ENCODE assay signal across 18 cellular contexts in the genomic region with DNA sequence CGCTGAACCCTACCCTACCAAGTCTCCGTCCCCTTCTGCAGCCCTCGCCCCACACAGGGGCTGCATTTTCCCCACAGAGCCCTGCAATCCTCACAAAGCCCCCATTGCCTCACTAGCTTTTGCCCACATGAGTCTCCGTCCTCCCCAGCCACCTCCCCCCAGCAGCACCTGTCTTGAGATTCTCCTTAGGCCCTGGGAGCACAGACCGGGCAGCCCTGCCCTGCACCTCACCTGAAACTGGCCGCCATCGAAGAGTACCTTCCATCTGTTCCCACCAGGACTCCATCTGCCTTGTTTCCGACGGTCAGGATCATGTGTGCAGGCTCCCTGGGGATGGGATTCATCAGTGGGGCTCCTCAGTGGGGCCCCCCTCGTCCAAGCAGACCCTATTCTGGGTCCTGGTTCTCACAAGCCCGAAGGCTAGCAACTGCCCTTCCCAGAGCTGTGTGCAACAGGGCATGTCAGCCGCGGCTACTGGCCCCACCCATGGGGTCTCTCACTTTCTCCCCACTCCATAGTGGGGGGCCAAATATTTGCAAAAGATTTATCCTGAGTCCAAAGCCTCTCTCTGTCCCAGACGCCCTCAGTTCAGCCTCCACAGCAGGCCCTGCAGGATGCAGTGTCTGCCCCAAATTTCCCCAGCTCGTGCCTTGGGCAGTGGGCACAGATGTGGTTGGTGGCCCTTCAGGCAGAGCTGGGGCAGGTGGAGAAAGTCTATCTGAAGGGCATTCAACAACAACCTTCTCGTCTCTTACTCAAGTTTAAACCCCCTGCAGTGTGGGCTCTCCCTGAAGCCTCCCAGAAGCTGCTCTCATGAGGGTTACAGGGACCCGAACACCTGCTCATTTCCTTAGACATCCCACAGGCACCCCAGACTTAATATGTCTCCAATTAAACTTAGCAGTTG. TPM values are rescaled to one million over a fixed set of nuclear protein-coding genes. Genes with fewer than 3 reads are reported as not detected.
DNase-seq lines count a peak whose midpoint lies in the region; ATAC-seq, FAIRE-seq and TF ChIP-seq lines count a peak whose summit lies in the region.
"Had no signal": no experiment of that assay in that cellular context is flagged by ENCODE, and none has a peak within 500 bp of the region (broad histone marks: within the 10 kb centered on the region; RNA-seq: fewer than 3 reads in every experiment).

No MANE protein-coding gene starts in this region.

- H3K4me3 Mint-ChIP-seq in natural killer cell (no peak overlapping the region), neural progenitor cell (no peak overlapping the region)
- H3K4me3 Mint-ChIP-seq in natural killer cell treated with Interleukin-12 subunit alpha and Interleukin-12 subunit beta and Interleukin-15 and Interleukin-18, amount 100 ng/mL, for 72 hours, result no peak overlapping the region

- POLR2A ChIA-PET in K562 (lab: Yijun Ruan, JAX), result interaction anchor here (0.9 to 7.1 kb wide), 5 partner anchors 9 to 78 kb away, joined by 4 to 65 read pairs (median 5); no protein-coding TSS in a partner anchor

- H2AFZ ChIP-seq in K562 (ENCODE audit: low read depth, low read length) (no peak overlapping the region), neural progenitor cell (replicated peaks) (no peak overlapping the region)

- H3K79me2 ChIP-seq in K562 (ENCODE audit: control insufficient read depth, insufficient read depth, low read length), result peaks cover under 1% of the 10 kb centered on the region; the same call in 2 of the 3 replicates
- no peaks in the 10 kb centered on the region for H3K79me2 ChIP-seq in neural progenitor cell (ENCODE audit: low read depth)

- H4K20me1 ChIP-seq in K562 (replicated peaks; ENCODE audit: control insufficient read depth, insufficient read depth, low read length), result no peaks in the 10 kb centered on the region
- H4K20me1 ChIP-seq in neural progenitor cell (ENCODE audit: low read depth), result no peaks in the 10 kb centered on the region

- ATAC-seq in natural killer cell (no peak), K562 (no peak)
- no peak for ATAC-seq in natural killer cell treated with Interleukin-12 subunit alpha and Interleukin-12 subunit beta and Interleukin-15 and Interleukin-18, amount 100 ng/mL, for 72 hours
- ATAC-seq: HCT116 had no signal

- H3K27me3 ChIP-seq in K562 (ENCODE audit: control insufficient read depth in 2 of 2, insufficient read depth in 2 of 2, low read length in 2 of 2), result no peaks in the 10 kb centered on the region
- peaks cover 13% of the 10 kb centered on the region for H3K27me3 ChIP-seq in neural progenitor cell
- no peaks in the 10 kb centered on the region for H3K27me3 ChIP-seq in thyroid gland

- H3K9me3 Mint-ChIP-seq in natural killer cell, result no peaks in the 10 kb centered on the region
- no peaks in the 10 kb centered on the region for H3K9me3 Mint-ChIP-seq in natural killer cell treated with Interleukin-12 subunit alpha and Interleukin-12 subunit beta and Interleukin-15 and Interleukin-18, amount 100 ng/mL, for 72 hours
- H3K9me3 Mint-ChIP-seq in neural progenitor cell, result peaks cover 3% of the 10 kb centered on the region

- peaks cover 12 to 16% of the 10 kb centered on the region in 2 donors for H3K27me3 Mint-ChIP-seq in natural killer cell (ENCODE audit: low read depth in 2 of 2)
- peaks cover 10 to 11% of the 10 kb centered on the region in 2 donors for H3K27me3 Mint-ChIP-seq in natural killer cell treated with Interleukin-12 subunit alpha and Interleukin-12 subunit beta and Interleukin-15 and Interleukin-18, amount 100 ng/mL, for 72 hours
- H3K27me3 Mint-ChIP-seq in neural progenitor cell (ENCODE audit: insufficient read depth, low read depth), result peaks cover 14% of the 10 kb centered on the region

- TF ChIP-seq CTCF in natural killer cell (IDR thresholded peaks at IDR 0.05) (no peak), K562 (IDR thresholded peaks at IDR 0.05 in 2 of 3, conservative IDR thresholded peaks at IDR 0.05 in 1 of 3; ENCODE audit: insufficient read depth in 2 of 3, low read depth in 1 of 3, low read length in 3 of 3) (no peak), neural progenitor cell (IDR thresholded peaks at IDR 0.05) (no peak), thyroid gland (IDR thresholded peaks at IDR 0.05) (no peak)

- CTCF ChIA-PET in K562 (lab: Yijun Ruan, JAX; ENCODE audit: low intra/inter-chr PET ratio), result no interaction called here

- TF ChIP-seq EP300 in K562 (IDR thresholded peaks at IDR 0.05; ENCODE audit: low read length), result no peak

- TF ChIP-seq RAD21 in K562 (CRISPR knock-in tag; conservative IDR thresholded peaks at IDR 0.05 in 1 of 2, IDR thresholded peaks at IDR 0.05 in 1 of 2), result no peak

- H3K4me2 ChIP-seq in K562 (ENCODE audit: insufficient read depth, low read length), result no peak overlapping the region
- no peak overlapping the region for H3K4me2 ChIP-seq in neural progenitor cell

- no peaks in the 10 kb centered on the region for H3K36me3 ChIP-seq in K562 (ENCODE audit: control insufficient read depth, insufficient read depth, low read length)
- H3K36me3 ChIP-seq in neural progenitor cell, result no peaks in the 10 kb centered on the region
- no peaks in the 10 kb centered on the region for H3K36me3 ChIP-seq in thyroid gland
- H3K36me3 ChIP-seq: SJCRH30 had no signal

- FAIRE-seq in K562 (lab: Jason Lieb, UNC), result no peak
- FAIRE-seq: D721Med, G401.6 had no signal

- no peaks in the 10 kb centered on the region for H3K9me1 ChIP-seq in K562 (ENCODE audit: control insufficient read depth, insufficient read depth, low read length)

- H3K36me3 Mint-ChIP-seq in natural killer cell (no peaks in the 10 kb centered on the region), neural progenitor cell (no peaks in the 10 kb centered on the region)
- no peaks in the 10 kb centered on the region for H3K36me3 Mint-ChIP-seq in natural killer cell treated with Interleukin-12 subunit alpha and Interleukin-12 subunit beta and Interleukin-15 and Interleukin-18, amount 100 ng/mL, for 72 hours

- H3K4me1 ChIP-seq in K562 (replicated peaks in 1 of 2; ENCODE audit: control insufficient read depth in 2 of 2, insufficient read depth in 2 of 2, low read length in 2 of 2) (peaks cover 45 to 74% of the 10 kb centered on the region in 2 experiments), neural progenitor cell (no peaks in the 10 kb centered on the region), thyroid gland (peaks cover 6 to 8% of the 10 kb centered on the region in 2 donors)

- H3K27ac ChIP-seq in K562 (ENCODE audit: extremely low read depth, low read depth, low read length) (no peak overlapping the region), neural progenitor cell (no peak overlapping the region), thyroid gland (no peak overlapping the region)
- H3K27ac ChIP-seq: HL-60, SJCRH30 had no signal

- H3F3A ChIP-seq in neural progenitor cell (ENCODE audit: low read depth), result no peaks in the 10 kb centered on the region

- TF ChIP-seq POLR2A in K562 (conservative IDR thresholded peaks at IDR 0.05) (no peak), thyroid gland (IDR thresholded peaks at IDR 0.05) (no peak)

- 58% methylated on average over 16 of the region's 17 CpGs for WGBS in K562 (ENCODE audit: insufficient coverage, low coverage, missing lambda C conversion rate)
- 84 to 86% methylated on average over 15 to 16 of the region's 17 CpGs for WGBS in thyroid gland, 2 donors

- H3K27ac Mint-ChIP-seq in natural killer cell, result no peak overlapping the region
- H3K27ac Mint-ChIP-seq in natural killer cell treated with Interleukin-12 subunit alpha and Interleukin-12 subunit beta and Interleukin-15 and Interleukin-18, amount 100 ng/mL, for 72 hours, result no peak overlapping the region
- H3K27ac Mint-ChIP-seq in neural progenitor cell, result peak overlapping the region; percentile 22
- H3K27ac Mint-ChIP-seq: CD4-positive, CD25-positive, alpha-beta regulatory T cell had no signal

- H3K4me1 Mint-ChIP-seq in natural killer cell, result no peaks in the 10 kb centered on the region
- peaks cover 0 to 3% of the 10 kb centered on the region in 2 donors for H3K4me1 Mint-ChIP-seq in natural killer cell treated with Interleukin-12 subunit alpha and Interleukin-12 subunit beta and Interleukin-15 and Interleukin-18, amount 100 ng/mL, for 72 hours (ENCODE audit: low read depth in 2 of 2)
- no peaks in the 10 kb centered on the region for H3K4me1 Mint-ChIP-seq in neural progenitor cell

- BruUV-seq in K562 (replicated peaks; lab: Mats Ljungman, UMichigan), result no TSS peak

- H3K9me3 ChIP-seq in K562 (replicated peaks; ENCODE audit: control insufficient read depth, insufficient read depth, low read depth, low read length) (no peaks in the 10 kb centered on the region), neural progenitor cell (ENCODE audit: low read depth) (no peaks in the 10 kb centered on the region), thyroid gland (no peaks in the 10 kb centered on the region)
- H3K9me3 ChIP-seq: SJCRH30 had no signal

- peak; percentile 9 for DNase-seq in natural killer cell
- no peak for DNase-seq in natural killer cell treated with Interleukin-12 subunit alpha and Interleukin-12 subunit beta and Interleukin-15 and Interleukin-18, amount 100 ng/mL, for 72 hours (ENCODE audit: low spot score)
- DNase-seq in K562 (ENCODE audit: extremely low read depth in 1 of 4, low spot score in 3 of 4), result no peak
- DNase-seq in neural progenitor cell (ENCODE audit: low spot score), result no peak
- no peak for DNase-seq in thyroid gland
- no peak for DNase-seq in NCI-H2029 (lab: John Stamatoyannopoulos, UW)
- no peak for DNase-seq in activated gamma-delta T cell (lab: John Stamatoyannopoulos, UW)
- DNase-seq: CD4-positive, CD25-positive, alpha-beta regulatory T cell; DND-41; NCI-H187 treated with DMSO at 0.1 percent for 48 hours; NCI-H2171; NCI-H69; RPMI8226; SJCRH30 had no signal

- H3K9ac ChIP-seq in K562 (ENCODE audit: insufficient read depth in 1 of 2, low read depth in 2 of 2, low read length in 2 of 2) (no peak overlapping the region), neural progenitor cell (no peak overlapping the region)

- intact Hi-C loops in natural killer cell (cut with micrococcal nuclease) (no loop called here), K562 (cut with micrococcal nuclease) (loop anchor here (5.0 kb wide), 1 partner anchor 147 kb away; a partner anchor contains a TSS), thyroid gland (cut with DNase I) (loop anchor here (10.0 kb wide), 3 partner anchors 150 to 530 kb away; a partner anchor contains a TSS)

- no peak overlapping the region for H3K4me3 ChIP-seq in K562
- no peak overlapping the region for H3K4me3 ChIP-seq in neural progenitor cell
- H3K4me3 ChIP-seq in thyroid gland (replicated peaks in 1 of 3), result no peak overlapping the region
- H3K4me3 ChIP-seq: SJCRH30 had no signal

- in situ Hi-C loops in K562 (cut with MboI), result loop anchor here (10.0 kb wide), 1 partner anchor 520 kb away; no protein-coding TSS in a partner anchor

RNA-seq across cellular contexts. Expression of a gene that starts 4.8 kb away (rescaled TPM):
- total RNA-seq in natural killer cell, result under 1 TPM in 1 of 3 donors, not detected in 2; 0.54 TPM
- total RNA-seq in natural killer cell treated with Interleukin-12 subunit alpha and Interleukin-12 subunit beta and Interleukin-15 and Interleukin-18, amount 100 ng/mL, for 72 hours, result not detected
- total RNA-seq in K562 (2011; cell fraction: chromatin; rRNA removed; ENCODE audit: low replicate concordance), result 0.74 and 1.0 TPM in 2 replicates
- 0.92 and 1.2 TPM in 2 replicates for total RNA-seq in K562 (2011; cell fraction: nucleolus; rRNA removed)
- total RNA-seq in K562 (2011; cell fraction: nucleoplasm; rRNA removed), result 1.1 and 1.2 TPM in 2 replicates
- 0.33 and 0.59 TPM in 2 replicates for total RNA-seq in K562 (2014; rRNA removed)
- total RNA-seq in K562 (2014; rRNA removed; fragmentation: Illumina TruSeq; extraction: Trizol), result not detected in 2 replicates
- not detected in 2 replicates for total RNA-seq in K562 (2015; rRNA removed; fragmentation: Illumina TruSeq; extraction: Trizol)
- 0.33 and 0.49 TPM in 2 replicates for total RNA-seq in K562 (2021)
- polyA plus RNA-seq in K562 (2011; rRNA removed), result 0.17 and 0.64 TPM in 2 replicates
- 0.68 and 1.0 TPM in 2 replicates for polyA plus RNA-seq in K562 (2011; cell fraction: cytosol; rRNA removed)
- polyA plus RNA-seq in K562 (2011; cell fraction: nucleus; rRNA removed), result 0.73 and 1.3 TPM in 2 replicates
- polyA plus RNA-seq in K562 (2012), result 0.48 and 0.66 TPM in 2 replicates
- polyA plus RNA-seq in K562 (2014; fragmentation: Illumina TruSeq; extraction: Trizol), result 0.32 and 0.68 TPM in 2 replicates
- polyA plus RNA-seq in K562 (2014; fragmentation: Nextera tagmentation; extraction: Ambion mirVana), result under 1 TPM; 0.45 to 0.55 TPM
- polyA plus RNA-seq in K562 (2014; rRNA removed), result 0.32 and 0.53 TPM in 2 replicates
- polyA minus RNA-seq in K562 (2011; rRNA and poly(A)+ RNA removed), result not detected in 2 replicates
- polyA minus RNA-seq in K562 (2011; cell fraction: cytosol; rRNA and poly(A)+ RNA removed), result not detected in 2 replicates
- polyA minus RNA-seq in K562 (2011; cell fraction: nucleus; rRNA and poly(A)+ RNA removed), result not detected in 2 replicates
- total RNA-seq in neural progenitor cell (ENCODE audit: low replicate concordance), result not detected in 2 replicates
- total RNA-seq in thyroid gland, result 1 to 10 TPM in 1 of 4 donors, under 1 TPM in 1, not detected in 2; 0.83 to 3.0 TPM
- total RNA-seq: SJCRH30 had no signal
- polyA plus RNA-seq: CD4-positive, CD25-positive, alpha-beta regulatory T cell had no signal

RNA-seq across cellular contexts. Expression of a gene that starts 47.0 kb away (rescaled TPM):
- 1 to 10 TPM in 2 of 3 donors, under 1 TPM in 1; 0.91 to 6.7 (median 3.5) TPM for total RNA-seq in natural killer cell
- total RNA-seq in natural killer cell treated with Interleukin-12 subunit alpha and Interleukin-12 subunit beta and Interleukin-15 and Interleukin-18, amount 100 ng/mL, for 72 hours, result 1 to 10 TPM in 1 of 2 donors, not detected in 1; 1.7 TPM
- total RNA-seq in K562 (2011; cell fraction: chromatin; rRNA removed; ENCODE audit: low replicate concordance), result 80.8 and 102 TPM in 2 replicates
- total RNA-seq in K562 (2011; cell fraction: nucleolus; rRNA removed), result 96.7 and 104 TPM in 2 replicates
- total RNA-seq in K562 (2011; cell fraction: nucleoplasm; rRNA removed), result 105 and 124 TPM in 2 replicates
- total RNA-seq in K562 (2014; rRNA removed), result 59.7 and 103 TPM in 2 replicates
- 67.6 and 79.8 TPM in 2 replicates for total RNA-seq in K562 (2014; rRNA removed; fragmentation: Illumina TruSeq; extraction: Trizol)
- total RNA-seq in K562 (2015; rRNA removed; fragmentation: Illumina TruSeq; extraction: Trizol), result 63.5 and 68.1 TPM in 2 replicates
- 76.5 and 81.3 TPM in 2 replicates for total RNA-seq in K562 (2021)
- polyA plus RNA-seq in K562 (2011; rRNA removed), result 51.1 and 53.3 TPM in 2 replicates
- polyA plus RNA-seq in K562 (2011; cell fraction: cytosol; rRNA removed), result 34.3 and 44.4 TPM in 2 replicates
- 78.7 and 92.4 TPM in 2 replicates for polyA plus RNA-seq in K562 (2011; cell fraction: nucleus; rRNA removed)
- 53.0 and 55.6 TPM in 2 replicates for polyA plus RNA-seq in K562 (2012)
- polyA plus RNA-seq in K562 (2014; fragmentation: Illumina TruSeq; extraction: Trizol), result 72.3 and 106 TPM in 2 replicates
- 10 to 100 TPM; 18.5 to 22.9 TPM for polyA plus RNA-seq in K562 (2014; fragmentation: Nextera tagmentation; extraction: Ambion mirVana)
- polyA plus RNA-seq in K562 (2014; rRNA removed), result 42.7 and 49.5 TPM in 2 replicates
- polyA minus RNA-seq in K562 (2011; rRNA and poly(A)+ RNA removed), result 55.7 and 60.3 TPM in 2 replicates
- 37.3 and 64.4 TPM in 2 replicates for polyA minus RNA-seq in K562 (2011; cell fraction: cytosol; rRNA and poly(A)+ RNA removed)
- polyA minus RNA-seq in K562 (2011; cell fraction: nucleus; rRNA and poly(A)+ RNA removed), result 55.6 and 91.2 TPM in 2 replicates
- not detected in 2 replicates for total RNA-seq in neural progenitor cell (ENCODE audit: low replicate concordance)
- total RNA-seq in thyroid gland, result 10 to 100 TPM in 3 of 4 donors, 1 to 10 TPM in 1; 3.9 to 14.9 (median 12.8) TPM
- polyA plus RNA-seq: CD4-positive, CD25-positive, alpha-beta regulatory T cell had no signal

RNA-seq across cellular contexts. Expression of a gene that starts 47.8 kb away (rescaled TPM):
- total RNA-seq in natural killer cell (not detected), K562 (2014; rRNA removed) (not detected in 2 replicates), K562 (2014; rRNA removed; fragmentation: Illumina TruSeq; extraction: Trizol) (not detected in 2 replicates), K562 (2015; rRNA removed; fragmentation: Illumina TruSeq; extraction: Trizol) (not detected in 2 replicates), K562 (2021) (0.07 TPM in 1 of 2 replicates, not detected in the other), neural progenitor cell (ENCODE audit: low replicate concordance) (not detected in 2 replicates), thyroid gland (not detected)
- total RNA-seq in natural killer cell treated with Interleukin-12 subunit alpha and Interleukin-12 subunit beta and Interleukin-15 and Interleukin-18, amount 100 ng/mL, for 72 hours, result not detected
- total RNA-seq in K562 (2011; cell fraction: chromatin; rRNA removed; ENCODE audit: low replicate concordance), result not detected in 2 replicates
- total RNA-seq in K562 (2011; cell fraction: nucleolus; rRNA removed), result not detected in 2 replicates
- total RNA-seq in K562 (2011; cell fraction: nucleoplasm; rRNA removed), result not detected in 2 replicates
- polyA plus RNA-seq in K562 (2011; rRNA removed) (not detected in 2 replicates), K562 (2014; fragmentation: Illumina TruSeq; extraction: Trizol) (not detected in 2 replicates), K562 (2014; fragmentation: Nextera tagmentation; extraction: Ambion mirVana) (not detected), K562 (2014; rRNA removed) (not detected in 2 replicates)
- not detected in 2 replicates for polyA plus RNA-seq in K562 (2011; cell fraction: cytosol; rRNA removed)
- polyA plus RNA-seq in K562 (2011; cell fraction: nucleus; rRNA removed), result not detected in 2 replicates
- polyA plus RNA-seq in K562 (2012), result 0.04 TPM in 1 of 2 replicates, not detected in the other
- polyA minus RNA-seq in K562 (2011; rRNA and poly(A)+ RNA removed), result not detected in 2 replicates
- polyA minus RNA-seq in K562 (2011; cell fraction: cytosol; rRNA and poly(A)+ RNA removed), result not detected in 2 replicates
- not detected in 2 replicates for polyA minus RNA-seq in K562 (2011; cell fraction: nucleus; rRNA and poly(A)+ RNA removed)
- total RNA-seq: CD4-positive, CD25-positive, alpha-beta regulatory T cell; SJCRH30 had no signal
- polyA plus RNA-seq: CD4-positive, CD25-positive, alpha-beta regulatory T cell had no signal
